18 cellular contexts compared by ENCODE assay signal in genomic region chr2:118168606-118169005, GRCh38.
DNase-seq lines count a peak whose midpoint lies in the region; ATAC-seq, FAIRE-seq and TF ChIP-seq lines count a peak whose summit lies in the region.
"Had no signal": no experiment of that assay in that cellular context is flagged by ENCODE, and none has a peak within 500 bp of the region (broad histone marks: within the 10 kb centered on the region; RNA-seq: fewer than 3 reads in every experiment).

No MANE protein-coding gene starts in this region.

- no peak overlapping the region for H3K4me2 ChIP-seq in HepG2 (ENCODE audit: low read depth, low read length)
- H3K4me2 ChIP-seq in OCI-LY7 (ENCODE audit: low read length), result no peak overlapping the region
- H3K4me2 ChIP-seq: GM23338, KMS-11 had no signal

- POLR2A ChIA-PET in A673 (lab: Charles Lee; ENCODE audit: low non-redundant PET) (interaction anchor here (0.6 kb wide), 1 partner anchor 29 kb away, joined by 4 read pairs; no protein-coding TSS in a partner anchor), RWPE1 (lab: Yijun Ruan, JAX; ENCODE audit: low non-redundant PET) (no interaction called here), HepG2 (lab: Yijun Ruan, JAX) (no interaction called here), OCI-LY7 (lab: Charles Lee) (no interaction called here)

- in situ Hi-C loops in HepG2 (cut with HindIII; ENCODE audit: extremely low pct_ligation_motif_present, low pct_unique_long_range_greater_than_20kb), result no loop called here

- no peak overlapping the region for H3K27ac ChIP-seq in A673 (ENCODE audit: low read depth, low read length, poor library complexity, severe bottlenecking)
- no peak overlapping the region for H3K27ac ChIP-seq in RWPE1
- H3K27ac ChIP-seq in HepG2 (ENCODE audit: extremely low read length, insufficient read depth, low read length), result no peak overlapping the region
- H3K27ac ChIP-seq in OCI-LY7 (ENCODE audit: low read depth, low read length, poor library complexity, severe bottlenecking), result no peak overlapping the region
- H3K27ac ChIP-seq: C4-2B, KMS-11, psoas muscle, upper lobe of left lung had no signal

- H3K9me3 ChIP-seq in A673 (ENCODE audit: low read depth, low read length, poor library complexity, severe bottlenecking) (no peaks in the 10 kb centered on the region), HepG2 (ENCODE audit: low read length) (peaks cover 19% of the 10 kb centered on the region; the same call in 1 of the 2 replicates), OCI-LY7 (ENCODE audit: low read length) (0 out of 2 replicates have a peak, but pooled peaks cover 3% of the 10 kb centered on the region)
- H3K9me3 ChIP-seq: psoas muscle, upper lobe of left lung had no signal

- peak; percentile 29 for DNase-seq in A673 (ENCODE audit: low spot score)
- DNase-seq in HFF-Myc (ENCODE audit: extremely low read depth, low read depth), result peak; percentile 9
- peak; percentile 66 for DNase-seq in RWPE1 (ENCODE audit: low spot score)
- peak; percentile 21 for DNase-seq in HepG2 (ENCODE audit: low spot score)
- no peak for DNase-seq in activated CD8-positive, alpha-beta memory T cell treated with anti-CD3 and anti-CD28 coated beads, Interleukin-2, amount 50 U/mL, for 48 hours
- DNase-seq in stimulated activated CD4-positive, alpha-beta T cell treated with anti-CD3 and anti-CD28 coated beads, Interleukin-4, amount 100 ng/mL, for 1 hour, result no peak
- no peak for DNase-seq in OCI-LY7 (ENCODE audit: low spot score)
- DNase-seq: ACHN; DMS53; effector CD8-positive, alpha-beta T cell; NCI-H1048; NCI-H1930 had no signal

- FAIRE-seq in HepG2 (lab: Jason Lieb, UNC), result no peak

- H3K9me2 ChIP-seq in OCI-LY7 (ENCODE audit: insufficient read depth, low read length), result no peaks in the 10 kb centered on the region

- TF ChIP-seq CTCF in A673 (conservative IDR thresholded peaks at IDR 0.05; ENCODE audit: low read depth, low read length) (no peak), HFF-Myc (IDR thresholded peaks at IDR 0.05; ENCODE audit: low read depth, low read length, missing control alignments) (no peak), RWPE1 (conservative IDR thresholded peaks at IDR 0.05; ENCODE audit: low read depth) (no peak), HepG2 (CRISPR knock-in tag; IDR thresholded peaks at IDR 0.05) (no peak), OCI-LY7 (conservative IDR thresholded peaks at IDR 0.05; ENCODE audit: low read length) (no peak)

- no peaks in the 10 kb centered on the region for H3K27me3 ChIP-seq in A673 (replicated peaks; ENCODE audit: insufficient read depth, low read depth, low read length, poor library complexity)
- peaks cover 0 to 3% of the 10 kb centered on the region in 2 experiments; a peak in 1 of 5 replicates for H3K27me3 ChIP-seq in HepG2 (ENCODE audit: control insufficient read depth in 1 of 2, insufficient read depth in 2 of 2, low read length in 2 of 2)
- H3K27me3 ChIP-seq: upper lobe of left lung had no signal

- H3K36me3 ChIP-seq in A673 (ENCODE audit: insufficient read depth, low read length, poor library complexity, severe bottlenecking) (no peaks in the 10 kb centered on the region), HepG2 (replicated peaks in 1 of 2; ENCODE audit: control insufficient read depth in 1 of 2, insufficient read depth in 2 of 2, low read length in 2 of 2) (no peaks in the 10 kb centered on the region), OCI-LY7 (ENCODE audit: insufficient read depth, low read length) (no peaks in the 10 kb centered on the region)
- H3K36me3 ChIP-seq: upper lobe of left lung had no signal

- no peak overlapping the region for H3K4me3 ChIP-seq in A673 (ENCODE audit: low read depth, low read length, poor library complexity, severe bottlenecking)
- H3K4me3 ChIP-seq in HFF-Myc (replicated peaks; ENCODE audit: low read depth, low read length), result no peak overlapping the region
- H3K4me3 ChIP-seq in HepG2 (replicated peaks in 1 of 3; ENCODE audit: insufficient read depth in 1 of 3, low read depth in 2 of 3, low read length in 3 of 3), result no peak overlapping the region
- H3K4me3 ChIP-seq in OCI-LY7 (ENCODE audit: low read depth, low read length, poor library complexity, severe bottlenecking), result no peak overlapping the region
- H3K4me3 ChIP-seq: GM23338, psoas muscle, upper lobe of left lung had no signal

- ATAC-seq in HepG2 (no peak), GM19452 (IDR thresholded peaks at IDR 0.05; ENCODE audit: unreplicated experiment) (no peak)

- H4K20me1 ChIP-seq in HepG2 (ENCODE audit: insufficient read depth, low read length), result no peaks in the 10 kb centered on the region
- no peaks in the 10 kb centered on the region for H4K20me1 ChIP-seq in OCI-LY7 (ENCODE audit: insufficient read depth, low read length)

- TF ChIP-seq RAD21 in HepG2 (CRISPR knock-in tag; IDR thresholded peaks at IDR 0.05), result no peak

- H3K4me1 ChIP-seq in A673 (ENCODE audit: insufficient read depth, low read length, poor library complexity, severe bottlenecking) (peaks cover 5% of the 10 kb centered on the region), HepG2 (ENCODE audit: insufficient read depth, low read length) (0 out of 2 replicates have a peak, but pooled peaks cover 13% of the 10 kb centered on the region), OCI-LY7 (ENCODE audit: insufficient read depth, low read length, poor library complexity, severe bottlenecking) (no peaks in the 10 kb centered on the region)
- H3K4me1 ChIP-seq: psoas muscle had no signal

- TF ChIP-seq EP300 in HepG2 (IDR thresholded peaks at IDR 0.05; ENCODE audit: low read depth in 2 of 2, low read length in 2 of 2), result no peak
- TF ChIP-seq EP300 in HepG2 (CRISPR knock-in tag; IDR thresholded peaks at IDR 0.05; ENCODE audit: borderline replicate concordance), result no peak

- H2AFZ ChIP-seq in HepG2 (ENCODE audit: low read length) (no peak overlapping the region), OCI-LY7 (ENCODE audit: low read length) (no peak overlapping the region)
- H2AFZ ChIP-seq: GM23338 had no signal

- intact Hi-C loops in A673 (cut with micrococcal nuclease; ENCODE audit: unreplicated experiment), result no loop called here
- intact Hi-C loops in HepG2 (cut with micrococcal nuclease; ENCODE audit: unreplicated experiment), result no loop called here
- intact Hi-C loops in OCI-LY7 (cut with micrococcal nuclease; ENCODE audit: unreplicated experiment), result no loop called here

- no peak for TF ChIP-seq POLR2A in HepG2 (IDR thresholded peaks at IDR 0.05; ENCODE audit: insufficient read depth in 1 of 2, low read depth in 2 of 2, low read length in 2 of 2)

- H3K9ac ChIP-seq in HepG2 (ENCODE audit: insufficient read depth, low read depth, low read length), result no peak overlapping the region
- H3K9ac ChIP-seq: KMS-11 had no signal

- H3K79me2 ChIP-seq in HepG2 (ENCODE audit: insufficient read depth, low read length), result no peaks in the 10 kb centered on the region
- no peaks in the 10 kb centered on the region for H3K79me2 ChIP-seq in OCI-LY7 (ENCODE audit: insufficient read depth, low read depth, low read length)

- WGBS in HepG2 (ENCODE audit: low lambda C conversion rate), result 27% methylated on average over 3 of the region's 3 CpGs

- no TSS peak for BruUV-seq in A673 (replicated peaks; lab: Mats Ljungman, UMichigan)
- BruUV-seq in HepG2 (replicated peaks; lab: Mats Ljungman, UMichigan), result no TSS peak
- BruUV-seq in OCI-LY7 (replicated peaks; lab: Mats Ljungman, UMichigan), result no TSS peak

- CTCF ChIA-PET in A673 (lab: Charles Lee), result no interaction called here
- CTCF ChIA-PET in RWPE1 (lab: Yijun Ruan, JAX), result no interaction called here
- CTCF ChIA-PET in HepG2 (lab: Yijun Ruan, JAX; ENCODE audit: low intra/inter-chr PET ratio, low total read pairs), result no interaction called here
- CTCF ChIA-PET in OCI-LY7 (lab: Charles Lee; ENCODE audit: unreplicated experiment), result no interaction called here

TF ChIP-seq in HepG2, 621 proteins besides CTCF, POLR2A, EP300 and RAD21:
- TF ChIP-seq CENPX (CRISPR knock-in tag; IDR thresholded peaks at IDR 0.05) (no peak), CHD4 (IDR thresholded peaks at IDR 0.05; ENCODE audit: borderline replicate concordance, low read length) (no peak), E2F2 (CRISPR knock-in tag; IDR thresholded peaks at IDR 0.05; ENCODE audit: borderline replicate concordance) (no peak), STAG1 (CRISPR knock-in tag; IDR thresholded peaks at IDR 0.05) (no peak), CAMTA2 (CRISPR knock-in tag; IDR thresholded peaks at IDR 0.05; ENCODE audit: borderline replicate concordance) (no peak)

Comparison
In these comparisons a context has a peak if more than half of its experiments do, and no peak if none do; other contexts are left out.
1. DNase-seq: peak in A673 (single experiment), HFF-Myc (single experiment), RWPE1 (single experiment) and HepG2 (single experiment); none in activated CD8-positive, alpha-beta memory T cell treated with anti-CD3 and anti-CD28 coated beads, Interleukin-2, amount 50 U/mL, for 48 hours (single experiment), stimulated activated CD4-positive, alpha-beta T cell treated with anti-CD3 and anti-CD28 coated beads, Interleukin-4, amount 100 ng/mL, for 1 hour (single experiment) and OCI-LY7 (single experiment).